Comparison of ENCODE assay signal across 18 cellular contexts in the genomic region with DNA sequence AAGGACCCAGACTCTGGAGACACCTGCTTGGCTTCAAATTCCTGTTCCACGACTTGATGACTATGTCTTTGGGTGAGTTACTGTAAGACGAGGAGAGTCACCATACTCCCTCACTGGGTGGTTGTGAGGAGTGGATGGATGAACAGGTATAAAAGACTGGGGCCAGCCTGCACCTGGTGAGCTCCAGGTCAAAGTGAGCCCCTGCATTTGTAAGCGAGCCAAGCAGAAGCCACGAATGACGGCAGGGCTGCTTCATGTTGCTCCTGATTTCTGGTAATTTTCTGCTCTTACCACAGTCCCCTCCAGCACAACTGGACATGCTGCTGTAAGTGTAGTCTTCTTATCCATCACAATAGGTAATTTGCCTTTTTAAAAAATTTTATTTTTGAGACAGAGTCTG.
"Had no signal": no experiment of that assay in that cellular context is flagged by ENCODE, and none has a peak within 500 bp of the region (broad histone marks: within the 10 kb centered on the region; RNA-seq: fewer than 3 reads in every experiment).

No MANE protein-coding gene starts in this region.

- H3K27ac ChIP-seq: hepatocyte, parathyroid adenoma, upper lobe of right lung, VCaP had no signal

- DNase-seq: activated CD4-positive, alpha-beta memory T cell treated with anti-CD3 and anti-CD28 coated beads, Interleukin-2, amount 10 ng/mL, durations not matched to agents 7 days and 5 days; activated CD4-positive, alpha-beta T cell treated with anti-CD3 and anti-CD28 coated beads for 4 hours; activated gamma-delta T cell treated with Interleukin-2 at 50 U/mL for 16 hours; activated T-cell treated with anti-CD3 and anti-CD28 coated beads, Interleukin-2, amount 50 U/mL, for 4 hours; dermis blood vessel endothelial cell; endodermal cell; erythroblast; naive B cell; stimulated activated CD4-positive, alpha-beta T cell treated with anti-CD3 and anti-CD28 coated beads, Interleukin-4, amount 100 ng/mL, for 24 hours; T-helper 1 cell; upper lobe of right lung had no signal

- H3K4me2 ChIP-seq: hepatocyte had no signal

- H3K4me1 Mint-ChIP-seq: endodermal cell had no signal

- FAIRE-seq: keratinocyte had no signal

- H2AFZ ChIP-seq: hepatocyte, parathyroid adenoma had no signal

- H3K4me3 ChIP-seq: hepatocyte, upper lobe of right lung had no signal

- H3K36me3 ChIP-seq: upper lobe of right lung had no signal

- H3K79me2 ChIP-seq: hepatocyte, parathyroid adenoma had no signal

- H3K9ac ChIP-seq: parathyroid adenoma had no signal

- H3K27me3 Mint-ChIP-seq: activated CD4-positive, alpha-beta memory T cell treated with anti-CD3 and anti-CD28 coated beads, Interleukin-2, amount 10 ng/mL, durations not matched to agents 7 days and 5 days; naive B cell; stimulated activated naive CD8-positive, alpha-beta T cell treated with anti-CD3 and anti-CD28 coated beads, Interleukin-15, Interleukin-2, amounts not matched to agents 100 ng/mL and 50 ng/mL, for 24 hours had no signal

- H3K9me3 ChIP-seq: upper lobe of right lung had no signal

- H3K27me3 ChIP-seq: hepatocyte, upper lobe of right lung had no signal

- H3K27ac Mint-ChIP-seq: activated CD4-positive, alpha-beta memory T cell treated with anti-CD3 and anti-CD28 coated beads, Interleukin-2, amount 10 ng/mL, durations not matched to agents 7 days and 5 days; endodermal cell had no signal

- H3K4me3 Mint-ChIP-seq: activated CD4-positive, alpha-beta memory T cell treated with anti-CD3 and anti-CD28 coated beads, Interleukin-2, amount 10 ng/mL, durations not matched to agents 7 days and 5 days; activated T-cell treated with anti-CD3 and anti-CD28 coated beads, Interleukin-2, amount 50 U/mL, for 4 hours; endodermal cell; stimulated activated naive CD8-positive, alpha-beta T cell treated with anti-CD3 and anti-CD28 coated beads, Interleukin-15, Interleukin-2, amounts not matched to agents 100 ng/mL and 50 ng/mL, for 24 hours had no signal

- ATAC-seq: activated T-cell treated with anti-CD3 and anti-CD28 coated beads, Interleukin-2, amount 50 U/mL, for 4 hours; left lobe of liver; SK-N-SH treated with all-trans-retinoic acid at 6 μM for 48 hours; upper lobe of right lung had no signal
